Comparison of ENCODE assay signal across 10 cellular contexts in genomic region chr5:93585753-93586385, GRCh38. TPM values are rescaled to one million over a fixed set of nuclear protein-coding genes. Genes with fewer than 3 reads are reported as not detected.
DNase-seq lines count a peak whose midpoint lies in the region; ATAC-seq and TF ChIP-seq lines count a peak whose summit lies in the region.
"Had no signal": no experiment of that assay in that cellular context is flagged by ENCODE, and none has a peak within 500 bp of the region (broad histone marks: within the 10 kb centered on the region; RNA-seq: fewer than 3 reads in every experiment).

No MANE protein-coding gene starts in this region.

- no peak for DNase-seq in activated T-cell treated with anti-CD3 and anti-CD28 coated beads, Interleukin-2, amount 50 U/mL, for 72 hours
- DNase-seq in activated T-cell treated with anti-CD3 and anti-CD28 coated beads for 4 hours (no peak), amniotic epithelial cell (ENCODE audit: low read depth) (peak; percentile 51), tibial artery (no peak), NOMO-1 (lab: John Stamatoyannopoulos, UW; ENCODE audit: unreplicated experiment in 2 of 2) (no peak)
- DNase-seq: activated CD8-positive, alpha-beta memory T cell treated with anti-CD3 and anti-CD28 coated beads, Interleukin-2, amount 50 U/mL, for 48 hours; stimulated activated CD4-positive, alpha-beta T cell treated with anti-CD3 and anti-CD28 coated beads, Interleukin-15, amount 100 ng/mL, for 24 hours had no signal

- peaks cover 26% of the 10 kb centered on the region for H3K4me1 Mint-ChIP-seq in activated T-cell treated with anti-CD3 and anti-CD28 coated beads, Interleukin-2, amount 50 U/mL, for 72 hours (ENCODE audit: low read depth)

- H3K4me3 ChIP-seq in liver (ENCODE audit: low read depth in 1 of 3, low read length in 3 of 3) (peak overlapping the region in 2 of 3 donors; percentile 38 to 70), tibial artery (peak overlapping the region; percentile 58 to 68)

- TF ChIP-seq CTCF in liver (IDR thresholded peaks at IDR 0.05; ENCODE audit: low read depth, low read length, missing input control) (no peak), tibial artery (IDR thresholded peaks at IDR 0.05) (no peak)

- peaks cover 0 to 1% of the 10 kb centered on the region in 2 donors for H3K9me3 Mint-ChIP-seq in activated T-cell treated with anti-CD3 and anti-CD28 coated beads, Interleukin-2, amount 50 U/mL, for 72 hours

- no peaks in the 10 kb centered on the region for H3K9me3 ChIP-seq in liver (ENCODE audit: control insufficient read depth in 4 of 4, low read length in 3 of 4)
- no peaks in the 10 kb centered on the region for H3K9me3 ChIP-seq in tibial artery

- intact Hi-C loops in tibial artery (cut with DNase I; ENCODE audit: low total_unique reads) = loop anchor here (10.0 kb wide), 1 partner anchor 219 kb away; no protein-coding TSS in a partner anchor

- H3K9ac ChIP-seq in liver (ENCODE audit: low read depth in 1 of 2, low read length in 2 of 2) = no peak overlapping the region

- peaks cover 0 to 12% (median 2%) of the 10 kb centered on the region in 4 donors for H3K27me3 ChIP-seq in liver (ENCODE audit: control insufficient read depth in 4 of 4, insufficient read depth in 4 of 4, low read length in 3 of 4)
- peaks cover 0 to 12% of the 10 kb centered on the region in 2 donors for H3K27me3 ChIP-seq in tibial artery

- peaks cover 51% of the 10 kb centered on the region for H3K27me3 Mint-ChIP-seq in activated T-cell treated with anti-CD3 and anti-CD28 coated beads, Interleukin-2, amount 50 U/mL, for 72 hours (ENCODE audit: low read depth)

- TF ChIP-seq RAD21 in liver (IDR thresholded peaks at IDR 0.05) = no peak

- no peaks in the 10 kb centered on the region for H3K36me3 ChIP-seq in liver (ENCODE audit: control insufficient read depth in 4 of 4, insufficient read depth in 3 of 4, low read depth in 1 of 4, low read length in 3 of 4)
- H3K36me3 ChIP-seq in tibial artery = no peaks in the 10 kb centered on the region

- H3K27ac Mint-ChIP-seq in activated T-cell treated with anti-CD3 and anti-CD28 coated beads, Interleukin-2, amount 50 U/mL, for 72 hours = no peak overlapping the region

- peaks cover 0 to 36% (median 17%) of the 10 kb centered on the region in 4 donors for H3K4me1 ChIP-seq in liver (ENCODE audit: control insufficient read depth in 4 of 4, insufficient read depth in 4 of 4, low read length in 3 of 4)
- H3K4me1 ChIP-seq in tibial artery = peaks cover 0 to 28% (median 16%) of the 10 kb centered on the region in 4 donors

- H3K4me3 Mint-ChIP-seq in activated T-cell treated with anti-CD3 and anti-CD28 coated beads, Interleukin-2, amount 50 U/mL, for 72 hours = peak overlapping the region; percentile 77 to 89

- no peak for ATAC-seq in activated T-cell treated with anti-CD3 and anti-CD28 coated beads, Interleukin-2, amount 50 U/mL, for 72 hours (replicated peaks in 1 of 2)
- ATAC-seq in HG03565 (IDR thresholded peaks at IDR 0.05; ENCODE audit: unreplicated experiment) (no peak), HG02763 (IDR thresholded peaks at IDR 0.05; ENCODE audit: unreplicated experiment) (no peak)

- 33% methylated on average over 14 of the region's 14 CpGs for WGBS in liver

- H3K36me3 Mint-ChIP-seq in activated T-cell treated with anti-CD3 and anti-CD28 coated beads, Interleukin-2, amount 50 U/mL, for 72 hours (ENCODE audit: insufficient read depth in 2 of 2) = peaks cover 4 to 7% of the 10 kb centered on the region in 2 donors

- H3K27ac ChIP-seq in liver (ENCODE audit: low read depth in 1 of 2, low read length in 2 of 2) (peak overlapping the region in 1 of 2 donors; percentile 6), tibial artery (no peak overlapping the region)

TF ChIP-seq in liver, 16 proteins besides CTCF, POLR2A, EP300 and RAD21:
- no peak for TF ChIP-seq GABPA (IDR thresholded peaks at IDR 0.05 in 1 of 2, conservative IDR thresholded peaks at IDR 0.05 in 1 of 2)
- no peak for TF ChIP-seq RXRA (IDR thresholded peaks at IDR 0.05)
- no peak for TF ChIP-seq ZBTB33 (IDR thresholded peaks at IDR 0.05)
- no peak for TF ChIP-seq FOXA2 (IDR thresholded peaks at IDR 0.05)
- no peak for TF ChIP-seq YY1 (IDR thresholded peaks at IDR 0.05)
- TF ChIP-seq REST (IDR thresholded peaks at IDR 0.05) = no peak
- no peak for TF ChIP-seq NR2F2 (IDR thresholded peaks at IDR 0.05)
- no peak for TF ChIP-seq ATF3 (IDR thresholded peaks at IDR 0.05)
- TF ChIP-seq HNF4G (IDR thresholded peaks at IDR 0.05) = no peak
- no peak for TF ChIP-seq EGR1 (IDR thresholded peaks at IDR 0.05; ENCODE audit: low read depth in 2 of 2)
- TF ChIP-seq JUND (IDR thresholded peaks at IDR 0.05) = no peak
- TF ChIP-seq TAF1 (conservative IDR thresholded peaks at IDR 0.05) = no peak
- TF ChIP-seq MAX (IDR thresholded peaks at IDR 0.05) = no peak
- TF ChIP-seq SP1 (IDR thresholded peaks at IDR 0.05) = no peak
- no peak for TF ChIP-seq FOXA1 (IDR thresholded peaks at IDR 0.05)
- no peak for TF ChIP-seq HNF4A (conservative IDR thresholded peaks at IDR 0.05)
TF ChIP-seq in liver: peak in this region for 0.

RNA-seq across cellular contexts. Expression of gene NR2F1, which starts 2.8 kb away (rescaled TPM):
- not detected for total RNA-seq in activated T-cell treated with anti-CD3 and anti-CD28 coated beads, Interleukin-2, amount 50 U/mL, for 72 hours
- total RNA-seq in liver = 10 to 100 TPM; 10.3 to 10.9 TPM
- 10 to 100 TPM in 1 of 2 donors, 1 to 10 TPM in 1; 3.9 to 13.0 TPM for polyA plus RNA-seq in liver

RNA-seq across cellular contexts. Expression of gene NR2F1-AS1, which starts 4.8 kb away (rescaled TPM):
- total RNA-seq in activated T-cell treated with anti-CD3 and anti-CD28 coated beads, Interleukin-2, amount 50 U/mL, for 72 hours = under 1 TPM; 0.41 to 0.93 TPM
- total RNA-seq in liver = 1 to 10 TPM; 2.3 to 4.0 TPM
- polyA plus RNA-seq in liver = 1 to 10 TPM; 2.0 TPM

Comparison
In these comparisons a context has a peak if more than half of its experiments do, and no peak if none do; other contexts are left out.
1. RNA of gene NR2F1, which starts 2.8 kb away (total RNA-seq): 10.3 to 10.9 TPM in liver; not detected in activated T-cell treated with anti-CD3 and anti-CD28 coated beads, Interleukin-2, amount 50 U/mL, for 72 hours; every median in the first group is over 10 times any median in the second.